Comparison of ENCODE assay signal across 9 cellular contexts in the genomic region with DNA sequence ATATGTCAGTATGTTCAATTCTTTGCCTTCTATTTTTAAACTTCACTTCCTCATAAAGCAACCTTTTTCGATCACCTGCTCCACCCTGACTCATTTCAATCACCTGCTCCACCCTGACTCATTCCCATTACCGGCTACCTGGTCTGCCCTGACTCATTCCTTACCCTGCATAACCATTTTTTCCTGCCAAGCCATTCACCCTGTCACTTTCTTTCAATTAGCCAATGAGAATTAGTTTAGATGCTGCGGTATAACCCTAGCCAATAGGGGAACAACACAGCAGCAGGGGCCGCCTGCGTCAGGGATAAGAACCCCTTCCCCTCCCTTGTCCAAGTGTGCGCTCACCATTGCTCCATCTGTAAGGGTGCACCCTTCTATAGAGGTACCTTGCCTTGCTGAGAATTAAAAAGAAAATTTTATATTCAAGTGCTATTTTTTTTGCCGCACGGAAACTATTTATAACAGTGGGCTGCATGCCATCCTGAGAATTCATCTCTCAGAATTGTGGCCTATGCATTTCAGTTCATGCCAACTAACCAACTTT. TPM values are rescaled to one million over a fixed set of nuclear protein-coding genes. Genes with fewer than 3 reads are reported as not detected.
A peak's percentile ranks its signal among the peaks of the same experiment; 100 is the strongest.
DNase-seq lines count a peak whose midpoint lies in the region; ATAC-seq, FAIRE-seq and TF ChIP-seq lines count a peak whose summit lies in the region.
"Not testable (repeated sequence)": the region's sequence is repeated elsewhere in the genome, so short reads cannot be mapped to it uniquely, and the experiment has no call there.
"Had no signal": no experiment of that assay in that cellular context is flagged by ENCODE, and none has a peak within 500 bp of the region (broad histone marks: within the 10 kb centered on the region; RNA-seq: fewer than 3 reads in every experiment).

No MANE protein-coding gene starts in this region.

- not testable (repeated sequence) for H3K4me1 Mint-ChIP-seq in activated CD4-positive, alpha-beta T cell treated with anti-CD3 and anti-CD28 coated beads for 36 hours

- peak; percentile 76 for ATAC-seq in HG02884 (IDR thresholded peaks at IDR 0.05; ENCODE audit: unreplicated experiment)
- ATAC-seq in activated CD4-positive, alpha-beta T cell treated with anti-CD3 and anti-CD28 coated beads for 36 hours, result peak; percentile 71

- H3K27me3 ChIP-seq in colonic mucosa; kidney epithelial cell (ENCODE audit: control insufficient read depth, insufficient read depth, low read length): not testable (repeated sequence)

- H3K36me3 Mint-ChIP-seq in activated CD4-positive, alpha-beta T cell treated with anti-CD3 and anti-CD28 coated beads for 36 hours (ENCODE audit: low read depth), result not testable (repeated sequence)

- not testable (repeated sequence) for H3K9ac ChIP-seq in colonic mucosa (ENCODE audit: low read depth in 2 of 2, low read length in 2 of 2)

- not testable (repeated sequence) for H3K27me3 Mint-ChIP-seq in activated CD4-positive, alpha-beta T cell treated with anti-CD3 and anti-CD28 coated beads for 36 hours

- H3K4me3 Mint-ChIP-seq in activated CD4-positive, alpha-beta T cell treated with anti-CD3 and anti-CD28 coated beads for 36 hours, result not testable (repeated sequence)

- not testable (repeated sequence) for H3K27ac ChIP-seq in colonic mucosa

- not testable (repeated sequence) for H3K27ac Mint-ChIP-seq in activated CD4-positive, alpha-beta T cell treated with anti-CD3 and anti-CD28 coated beads for 36 hours

- not testable (repeated sequence) for H3K9me3 ChIP-seq in colonic mucosa

- TF ChIP-seq CTCF in colonic mucosa (IDR thresholded peaks at IDR 0.05); kidney epithelial cell (IDR thresholded peaks at IDR 0.05; ENCODE audit: insufficient read depth, low read length, poor library complexity, severe bottlenecking): not testable (repeated sequence)

- POLR2A ChIA-PET in activated CD4-positive, alpha-beta T cell treated with anti-CD3 and anti-CD28 coated beads for 36 hours (lab: Charles Lee), result not testable (repeated sequence)

- CTCF ChIA-PET in activated CD4-positive, alpha-beta T cell treated with anti-CD3 and anti-CD28 coated beads for 36 hours (lab: Charles Lee), result interaction anchor here (0.6 kb wide), 1 partner anchor 36 kb away, joined by 4 read pairs; no protein-coding TSS in a partner anchor

- DNase-seq in DMS53 treated with DMSO at 0.1 percent for 48 hours (lab: John Stamatoyannopoulos, UW; ENCODE audit: unreplicated experiment) (peak; percentile 61), NCI-H69 (lab: John Stamatoyannopoulos, UW) (peak; percentile 18), colonic mucosa (peak; percentile 38), kidney epithelial cell (ENCODE audit: low read depth) (peak; percentile 12), renal cortical epithelial cell (ENCODE audit: low read depth) (peak; percentile 69), urothelium cell line (ENCODE audit: low spot score) (peak; percentile 12)
- DNase-seq in activated CD4-positive, alpha-beta T cell treated with anti-CD3 and anti-CD28 coated beads for 36 hours, result peak; percentile 38

- not testable (repeated sequence) for FAIRE-seq in urothelium cell line (lab: Jason Lieb, UNC)

- not testable (repeated sequence) for H3K4me1 ChIP-seq in colonic mucosa

- H3K9me3 Mint-ChIP-seq in activated CD4-positive, alpha-beta T cell treated with anti-CD3 and anti-CD28 coated beads for 36 hours (ENCODE audit: low read depth), result not testable (repeated sequence)

- H3K4me3 ChIP-seq in colonic mucosa; kidney epithelial cell (ENCODE audit: low read depth, low read length): not testable (repeated sequence)

- intact Hi-C loops in activated CD4-positive, alpha-beta T cell treated with anti-CD3 and anti-CD28 coated beads for 36 hours (cut with DNase I, micrococcal nuclease); colonic mucosa (cut with DNase I): not testable (repeated sequence)

- H3K36me3 ChIP-seq in colonic mucosa; kidney epithelial cell (ENCODE audit: control insufficient read depth, insufficient read depth, low read length): not testable (repeated sequence)

RNA-seq across cellular contexts. Expression of a gene that starts 31.6 kb away (rescaled TPM):
- total RNA-seq in activated CD4-positive, alpha-beta T cell treated with anti-CD3 and anti-CD28 coated beads for 36 hours, result under 1 TPM in 1 of 2 experiments, not detected in 1; 0.02 TPM
- total RNA-seq in colonic mucosa (1 to 10 TPM; 7.4 to 8.1 TPM), kidney epithelial cell (20.3 and 21.6 TPM in 2 replicates), renal cortical epithelial cell (27.1 and 36.6 TPM in 2 replicates)
- total RNA-seq: activated CD4-positive, alpha-beta memory T cell treated with anti-CD3 and anti-CD28 coated beads, Interleukin-2, amount 10 ng/mL, durations not matched to agents 7 days and 5 days had no signal

Comparison
In these comparisons a context has a peak if more than half of its experiments do, and no peak if none do; other contexts are left out.
1. DNase-seq: peak in every context shown above with its lines; median percentile 69 in renal cortical epithelial cell; 61 in DMS53 treated with DMSO at 0.1 percent for 48 hours; 38 in activated CD4-positive, alpha-beta T cell treated with anti-CD3 and anti-CD28 coated beads for 36 hours; 38 in colonic mucosa; 18 in NCI-H69; 12 in kidney epithelial cell; 12 in urothelium cell line.
2. RNA of a gene that starts 31.6 kb away (total RNA-seq): 27.1 to 36.6 TPM in renal cortical epithelial cell, 20.3 to 21.6 TPM in kidney epithelial cell and 7.4 to 8.1 TPM in colonic mucosa; 0.02 TPM in activated CD4-positive, alpha-beta T cell treated with anti-CD3 and anti-CD28 coated beads for 36 hours; every median in the first group is over 4 times any median in the second.